In the genomic region with DNA sequence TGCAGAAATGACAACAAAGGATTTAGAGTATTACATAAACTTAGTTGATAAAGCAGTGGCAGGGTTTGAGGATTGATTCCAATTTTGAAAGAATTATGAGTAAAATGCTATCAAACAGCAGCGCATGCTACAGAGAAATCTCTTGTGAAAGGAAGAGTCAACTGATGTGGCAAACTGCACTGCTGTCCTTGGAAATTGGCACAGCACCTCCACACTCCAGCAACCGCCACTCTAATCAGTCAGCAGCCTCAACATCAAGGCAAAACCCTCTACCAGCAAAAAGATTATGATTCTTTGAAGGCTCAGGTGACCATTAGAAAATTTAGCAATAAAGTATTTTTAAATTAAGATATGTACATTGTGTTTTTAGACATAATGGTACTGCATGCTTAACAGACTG, we compare ENCODE assay signal across 29 cellular contexts.
"Had no signal": no experiment of that assay in that cellular context is flagged by ENCODE, and none has a peak within 500 bp of the region (broad histone marks: within the 10 kb centered on the region; RNA-seq: fewer than 3 reads in every experiment).

No MANE protein-coding gene starts in this region.

- H3K27ac ChIP-seq: neural progenitor cell, ovary, parathyroid adenoma, psoas muscle, right lobe of liver, sigmoid colon, suprapubic skin, testis, tibial artery, transverse colon, upper lobe of right lung, uterus had no signal

- H3K4me1 Mint-ChIP-seq: neural progenitor cell; stimulated activated naive CD8-positive, alpha-beta T cell treated with anti-CD3 and anti-CD28 coated beads, Interleukin-15, amount 100 ng/mL, for 72 hours had no signal

- H3K27me3 ChIP-seq: neural progenitor cell, ovary, right lobe of liver, sigmoid colon, suprapubic skin, testis, tibial artery, transverse colon, upper lobe of right lung, uterus had no signal

- H3K4me1 ChIP-seq: neural progenitor cell, parathyroid adenoma, right lobe of liver, testis, uterus had no signal

- H3K27me3 Mint-ChIP-seq: progenitor cell of endocrine pancreas; stimulated activated naive CD8-positive, alpha-beta T cell treated with anti-CD3 and anti-CD28 coated beads, Interleukin-15, amount 100 ng/mL, for 72 hours; type B pancreatic cell had no signal

- H3K27ac Mint-ChIP-seq: natural killer cell; nephron; neural progenitor cell; progenitor cell of endocrine pancreas; stimulated activated effector memory CD8-positive, alpha-beta T cell treated with anti-CD3 and anti-CD28 coated beads, Interleukin-12 subunit alpha, Interleukin-12 subunit beta, amount 100 ng/mL, for 72 hours; stimulated activated naive CD8-positive, alpha-beta T cell treated with anti-CD3 and anti-CD28 coated beads, Interleukin-15, amount 100 ng/mL, for 72 hours; type B pancreatic cell had no signal

- H3K9ac ChIP-seq: neural progenitor cell, parathyroid adenoma had no signal

- H3K36me3 ChIP-seq: neural progenitor cell, ovary, uterus had no signal

- H3K4me3 Mint-ChIP-seq: natural killer cell; nephron; neural progenitor cell; stimulated activated effector memory CD8-positive, alpha-beta T cell treated with anti-CD3 and anti-CD28 coated beads, Interleukin-12 subunit alpha, Interleukin-12 subunit beta, amount 100 ng/mL, for 72 hours; stimulated activated naive CD8-positive, alpha-beta T cell treated with anti-CD3 and anti-CD28 coated beads, Interleukin-15, amount 100 ng/mL, for 72 hours; type B pancreatic cell had no signal

- ATAC-seq: natural killer cell; psoas muscle; right cardiac atrium; right lobe of liver; stimulated activated effector memory CD8-positive, alpha-beta T cell treated with anti-CD3 and anti-CD28 coated beads, Interleukin-12 subunit alpha, Interleukin-12 subunit beta, amount 100 ng/mL, for 72 hours; stimulated activated naive CD8-positive, alpha-beta T cell treated with anti-CD3 and anti-CD28 coated beads, Interleukin-15, amount 100 ng/mL, for 72 hours; stimulated activated naive CD8-positive, alpha-beta T cell treated with anti-CD3 and anti-CD28 coated beads, Interleukin-15, Interleukin-2, amounts not matched to agents 100 U/mL and 50 U/mL, for 24 hours; upper lobe of right lung had no signal

- H3K4me2 ChIP-seq: neural progenitor cell had no signal

- DNase-seq: natural killer cell; occipital lobe; ovary; posterior cingulate gyrus; psoas muscle; right cardiac atrium; right lobe of liver; sigmoid colon; small intestine; stimulated activated CD4-positive, alpha-beta T cell treated with anti-CD3 and anti-CD28 coated beads, Interleukin-15, amount 100 ng/mL, for 24 hours; stimulated activated CD4-positive, alpha-beta T cell treated with anti-CD3 and anti-CD28 coated beads, Interleukin-2, amount 100 ng/mL, for 24 hours; stimulated activated CD4-positive, alpha-beta T cell treated with anti-CD3 and anti-CD28 coated beads, Interleukin-2, amount 100 ng/mL, for 48 hours; stimulated activated CD4-positive, alpha-beta T cell treated with anti-CD3 and anti-CD28 coated beads, Interleukin-4, amount 100 ng/mL, for 24 hours; stimulated activated naive CD4-positive, alpha-beta T cell; stimulated activated naive CD8-positive, alpha-beta T cell treated with anti-CD3 and anti-CD28 coated beads, Interleukin-15, amount 100 ng/mL, for 72 hours; stimulated activated naive CD8-positive, alpha-beta T cell treated with anti-CD3 and anti-CD28 coated beads, Interleukin-15, Interleukin-2, amounts not matched to agents 100 U/mL and 50 U/mL, for 24 hours; substantia nigra; testis; tibial artery; transverse colon; upper lobe of right lung; uterus had no signal

- H3K9me3 ChIP-seq: ovary, psoas muscle, right lobe of liver, sigmoid colon, suprapubic skin, testis, tibial artery, transverse colon, upper lobe of right lung, uterus had no signal

- H3K9me3 Mint-ChIP-seq: natural killer cell; nephron; neural progenitor cell; stimulated activated effector memory CD8-positive, alpha-beta T cell treated with anti-CD3 and anti-CD28 coated beads, Interleukin-12 subunit alpha, Interleukin-12 subunit beta, amount 100 ng/mL, for 72 hours; stimulated activated naive CD8-positive, alpha-beta T cell treated with anti-CD3 and anti-CD28 coated beads, Interleukin-15, amount 100 ng/mL, for 72 hours had no signal

- H3K4me3 ChIP-seq: neural progenitor cell, ovary, psoas muscle, right lobe of liver, sigmoid colon, suprapubic skin, testis, tibial artery, transverse colon, upper lobe of right lung, uterus had no signal
